30 cellular contexts compared by ENCODE assay signal in the genomic region with DNA sequence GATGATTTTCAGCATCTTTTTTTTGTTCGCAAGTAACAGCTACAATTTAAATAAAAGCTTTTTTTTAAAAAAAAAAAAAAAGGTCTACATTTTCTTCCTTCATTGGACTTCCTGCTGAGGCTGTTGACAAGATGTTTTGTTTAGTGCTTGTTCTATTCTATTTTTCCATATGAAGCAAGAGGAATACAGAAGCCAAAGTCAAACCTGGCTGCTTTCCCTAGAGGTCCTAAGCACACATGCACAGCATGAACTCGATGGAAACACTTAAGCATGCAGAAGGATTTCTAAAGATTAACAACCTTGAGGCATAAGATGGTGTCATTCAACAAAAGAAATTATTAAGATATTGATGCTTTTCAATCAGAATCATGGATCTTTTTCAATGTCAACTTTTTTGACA.
"Had no signal": no experiment of that assay in that cellular context is flagged by ENCODE, and none has a peak within 500 bp of the region (broad histone marks: within the 10 kb centered on the region; RNA-seq: fewer than 3 reads in every experiment).

No MANE protein-coding gene starts in this region.

- H3K4me3 Mint-ChIP-seq: activated CD4-positive, alpha-beta memory T cell treated with anti-CD3 and anti-CD28 coated beads, Interleukin-2, amount 10 ng/mL, durations not matched to agents 7 days and 5 days; activated CD4-positive, alpha-beta T cell treated with anti-CD3 and anti-CD28 coated beads, Interleukin-2, amount 10 ng/mL, durations not matched to agents 7 days and 5 days; activated naive CD4-positive, alpha-beta T cell treated with anti-CD3 and anti-CD28 coated beads, Interleukin-2, amount 10 ng/mL, durations not matched to agents 7 days and 5 days; activated naive CD8-positive, alpha-beta T cell treated with anti-CD3 and anti-CD28 coated beads, Interleukin-2, amount 10 ng/mL, durations not matched to agents 7 days and 5 days; activated T-cell treated with anti-CD3 and anti-CD28 coated beads, Interleukin-2, amount 50 U/mL, for 24 hours; activated T-cell treated with anti-CD3 and anti-CD28 coated beads, Interleukin-2, amount 50 U/mL, for 72 hours; brain; T-helper 2 cell treated with Interferon-gamma antibody and Interleukin-4, amounts not matched to agents 5 μg/mL and 100 μg/mL, for 36 hours had no signal

- H3K27me3 Mint-ChIP-seq: activated CD4-positive, alpha-beta memory T cell treated with anti-CD3 and anti-CD28 coated beads, Interleukin-2, amount 10 ng/mL, durations not matched to agents 7 days and 5 days; activated CD4-positive, alpha-beta T cell treated with anti-CD3 and anti-CD28 coated beads, Interleukin-2, amount 10 ng/mL, durations not matched to agents 7 days and 5 days; activated naive CD4-positive, alpha-beta T cell treated with anti-CD3 and anti-CD28 coated beads, Interleukin-2, amount 10 ng/mL, durations not matched to agents 7 days and 5 days; activated naive CD8-positive, alpha-beta T cell treated with anti-CD3 and anti-CD28 coated beads, Interleukin-2, amount 10 ng/mL, durations not matched to agents 7 days and 5 days; activated T-cell treated with anti-CD3 and anti-CD28 coated beads, Interleukin-2, amount 50 U/mL, for 24 hours; brain had no signal

- H3K4me1 Mint-ChIP-seq: activated CD4-positive, alpha-beta memory T cell treated with anti-CD3 and anti-CD28 coated beads, Interleukin-2, amount 10 ng/mL, durations not matched to agents 7 days and 5 days; activated CD4-positive, alpha-beta T cell treated with anti-CD3 and anti-CD28 coated beads, Interleukin-2, amount 10 ng/mL, durations not matched to agents 7 days and 5 days; activated naive CD4-positive, alpha-beta T cell treated with anti-CD3 and anti-CD28 coated beads, Interleukin-2, amount 10 ng/mL, durations not matched to agents 7 days and 5 days; activated naive CD8-positive, alpha-beta T cell treated with anti-CD3 and anti-CD28 coated beads, Interleukin-2, amount 10 ng/mL, durations not matched to agents 7 days and 5 days had no signal

- H3K27ac Mint-ChIP-seq: activated CD4-positive, alpha-beta memory T cell treated with anti-CD3 and anti-CD28 coated beads, Interleukin-2, amount 10 ng/mL, durations not matched to agents 7 days and 5 days; activated CD4-positive, alpha-beta T cell treated with anti-CD3 and anti-CD28 coated beads, Interleukin-2, amount 10 ng/mL, durations not matched to agents 7 days and 5 days; activated naive CD4-positive, alpha-beta T cell treated with anti-CD3 and anti-CD28 coated beads, Interleukin-2, amount 10 ng/mL, durations not matched to agents 7 days and 5 days; activated naive CD4-positive, alpha-beta T cell treated with anti-CD3 and anti-CD28 coated beads, Interleukin-2, amount 50 U/mL, for 72 hours; activated naive CD8-positive, alpha-beta T cell treated with anti-CD3 and anti-CD28 coated beads, Interleukin-2, amount 10 ng/mL, durations not matched to agents 7 days and 5 days; activated T-cell treated with anti-CD3 and anti-CD28 coated beads, Interleukin-2, amount 50 U/mL, for 24 hours; activated T-cell treated with anti-CD3 and anti-CD28 coated beads, Interleukin-2, amount 50 U/mL, for 72 hours; T-helper 2 cell treated with Interferon-gamma antibody and Interleukin-4, amounts not matched to agents 5 μg/mL and 100 μg/mL, for 36 hours had no signal

- H3K27ac ChIP-seq: ascending aorta, breast epithelium, cardiac muscle cell, colonic mucosa, epithelial cell of prostate, esophagus squamous epithelium, WERI-Rb-1 had no signal

- H3K4me1 ChIP-seq: breast epithelium, colonic mucosa, esophagus squamous epithelium had no signal

- DNase-seq: activated CD4-positive, alpha-beta memory T cell treated with anti-CD3 and anti-CD28 coated beads, Interleukin-2, amount 10 ng/mL, durations not matched to agents 7 days and 5 days; activated CD4-positive, alpha-beta T cell treated with anti-CD3 and anti-CD28 coated beads for 1 hour; activated CD4-positive, alpha-beta T cell treated with anti-CD3 and anti-CD28 coated beads for 4 hours; activated CD4-positive, alpha-beta T cell treated with anti-CD3 and anti-CD28 coated beads, Interleukin-2, amount 10 ng/mL, durations not matched to agents 7 days and 5 days; activated CD4-positive, alpha-beta T cell treated with anti-CD3 and anti-CD28 coated beads, Interleukin-2, amount 50 U/mL, for 4 hours; activated CD8-positive, alpha-beta memory T cell treated with anti-CD3 and anti-CD28 coated beads, Interleukin-2, amount 50 U/mL, for 48 hours; activated gamma-delta T cell; activated naive CD4-positive, alpha-beta T cell; activated naive CD4-positive, alpha-beta T cell treated with anti-CD3 and anti-CD28 coated beads, Interleukin-2, amount 10 ng/mL, durations not matched to agents 7 days and 5 days; activated naive CD8-positive, alpha-beta T cell treated with anti-CD3 and anti-CD28 coated beads, Interleukin-2, amount 10 ng/mL, durations not matched to agents 7 days and 5 days; activated T-cell treated with anti-CD3 and anti-CD28 coated beads for 4 hours; activated T-cell treated with anti-CD3 and anti-CD28 coated beads, Interleukin-2, amount 50 U/mL, for 24 hours; activated T-cell treated with anti-CD3 and anti-CD28 coated beads, Interleukin-2, amount 50 U/mL, for 72 hours; central memory CD4-positive, alpha-beta T cell; cerebellar nuclear complex; colonic mucosa; effector CD8-positive, alpha-beta T cell; esophagus squamous epithelium; foreskin melanocyte; head of caudate nucleus; hippocampal formation; T1000; WERI-Rb-1 had no signal

- H3K27me3 ChIP-seq: ascending aorta, breast epithelium, cardiac muscle cell, colonic mucosa, esophagus squamous epithelium had no signal

- H3K9me3 ChIP-seq: ascending aorta, breast epithelium, colonic mucosa, esophagus squamous epithelium had no signal

- H3K36me3 ChIP-seq: ascending aorta, breast epithelium, cardiac muscle cell, colonic mucosa, esophagus squamous epithelium had no signal

- H3K9me3 Mint-ChIP-seq: activated CD4-positive, alpha-beta T cell treated with anti-CD3 and anti-CD28 coated beads, Interleukin-2, amount 10 ng/mL, durations not matched to agents 7 days and 5 days; activated naive CD4-positive, alpha-beta T cell treated with anti-CD3 and anti-CD28 coated beads, Interleukin-2, amount 10 ng/mL, durations not matched to agents 7 days and 5 days; activated naive CD8-positive, alpha-beta T cell treated with anti-CD3 and anti-CD28 coated beads, Interleukin-2, amount 10 ng/mL, durations not matched to agents 7 days and 5 days; brain; T-helper 2 cell treated with Interferon-gamma antibody and Interleukin-4, amounts not matched to agents 5 μg/mL and 100 μg/mL, for 36 hours had no signal

- ATAC-seq: activated naive CD4-positive, alpha-beta T cell treated with anti-CD3 and anti-CD28 coated beads, Interleukin-2, amount 50 U/mL, for 72 hours; activated T-cell treated with anti-CD3 and anti-CD28 coated beads, Interleukin-2, amount 50 U/mL, for 72 hours had no signal

- H3K4me3 ChIP-seq: ascending aorta, breast epithelium, cardiac muscle cell, colonic mucosa, esophagus squamous epithelium had no signal

- H3K36me3 Mint-ChIP-seq: activated naive CD4-positive, alpha-beta T cell treated with anti-CD3 and anti-CD28 coated beads, Interleukin-2, amount 10 ng/mL, durations not matched to agents 7 days and 5 days; activated naive CD4-positive, alpha-beta T cell treated with anti-CD3 and anti-CD28 coated beads, Interleukin-2, amount 50 U/mL, for 72 hours; activated naive CD8-positive, alpha-beta T cell treated with anti-CD3 and anti-CD28 coated beads, Interleukin-2, amount 10 ng/mL, durations not matched to agents 7 days and 5 days; brain had no signal
